28 cellular contexts compared by ENCODE assay signal in genomic region chr6:67897998-67898607, GRCh38.
DNase-seq lines count a peak whose midpoint lies in the region; ATAC-seq and TF ChIP-seq lines count a peak whose summit lies in the region.
"Had no signal": no experiment of that assay in that cellular context is flagged by ENCODE, and none has a peak within 500 bp of the region (broad histone marks: within the 10 kb centered on the region; RNA-seq: fewer than 3 reads in every experiment).

No MANE protein-coding gene starts in this region.

- no peaks in the 10 kb centered on the region for H3K79me2 ChIP-seq in SU-DHL-6 (ENCODE audit: insufficient read depth, low read length)

- TF ChIP-seq CTCF in SU-DHL-6 (IDR thresholded peaks at IDR 0.05; ENCODE audit: insufficient read depth, low read length, poor library complexity, severe bottlenecking) (no peak), lower lobe of right lung (IDR thresholded peaks at IDR 0.05) (no peak), heart right ventricle (IDR thresholded peaks at IDR 0.05) (no peak)

- H3K27ac ChIP-seq in SU-DHL-6 (ENCODE audit: low read depth, low read length) (no peak overlapping the region), lower lobe of right lung (no peak overlapping the region), heart right ventricle (no peak overlapping the region)
- H3K27ac ChIP-seq: coronary artery, skin epidermis had no signal

- H3F3A ChIP-seq in SU-DHL-6 (ENCODE audit: insufficient read depth) = no peaks in the 10 kb centered on the region

- H4K20me1 ChIP-seq in SU-DHL-6 (ENCODE audit: low read depth, low read length) = no peaks in the 10 kb centered on the region

- intact Hi-C loops in lower lobe of right lung (cut with DNase I) = no loop called here
- intact Hi-C loops in heart right ventricle (cut with DNase I) = no loop called here

- peak overlapping the region; percentile 22 for H3K4me2 ChIP-seq in SU-DHL-6 (ENCODE audit: low read depth, low read length, poor library complexity, severe bottlenecking)

- H3K9me2 ChIP-seq in SU-DHL-6 (replicated peaks; ENCODE audit: insufficient read depth, low read length) = no peaks in the 10 kb centered on the region

- H3K4me3 ChIP-seq in SU-DHL-6 (ENCODE audit: insufficient read depth, low read length, poor library complexity, severe bottlenecking) (no peak overlapping the region), lower lobe of right lung (no peak overlapping the region), heart right ventricle (no peak overlapping the region)
- H3K4me3 ChIP-seq: coronary artery, skin epidermis had no signal

- peak; percentile 31 for DNase-seq in SKM-1 treated with dmso at 0.1 percent for 144 hours (lab: John Stamatoyannopoulos, UW; ENCODE audit: unreplicated experiment)
- no peak for DNase-seq in SKM-1 (lab: John Stamatoyannopoulos, UW; ENCODE audit: unreplicated experiment)
- DNase-seq in NCI-H82 treated with DMSO at 0.1 percent for 48 hours (lab: John Stamatoyannopoulos, UW; ENCODE audit: unreplicated experiment) = peak; percentile 66
- DNase-seq in T1000 (lab: John Stamatoyannopoulos, UW) = no peak
- no peak for DNase-seq in lower lobe of right lung
- no peak for DNase-seq in heart right ventricle
- DNase-seq: 8988T; activated B cell treated with CpG ODN at 0.5 μM for 24 hours; activated T-cell treated with anti-CD3 and anti-CD28 coated beads, Interleukin-2, amount 50 U/mL, for 48 hours; caudate nucleus; CD4-positive, CD25-positive, alpha-beta regulatory T cell; effector memory CD4-positive, alpha-beta T cell; erythroblast; glutamatergic neuron; IMR-90; NCI-H1417 treated with DMSO at 0.1 percent for 48 hours; NCI-H2029 treated with DMSO at 0.1 percent for 48 hours; NCI-H2227 treated with DMSO at 0.1 percent for 48 hours; NCI-H526; substantia nigra had no signal

- H2AFZ ChIP-seq in SU-DHL-6 (ENCODE audit: low read depth, low read length, severe bottlenecking) = peak overlapping the region; percentile 94

- no peak overlapping the region for H3K9ac ChIP-seq in SU-DHL-6 (ENCODE audit: low read length)

- ATAC-seq in HG03460 (IDR thresholded peaks at IDR 0.05; ENCODE audit: unreplicated experiment) (no peak), lower lobe of right lung (no peak), heart right ventricle (no peak)
- ATAC-seq: HCT116; left lobe of liver; SK-N-SH treated with all-trans-retinoic acid at 6 μM for 48 hours; stimulated activated memory B cell treated with anti-CD40 and anti-IgM and Interleukin-4, amounts not matched to agents 10 μg/mL and 1 μg/mL and 100 μg/mL, for 72 hours had no signal

- H3K27me3 ChIP-seq in SU-DHL-6 (ENCODE audit: low read length) = no peaks in the 10 kb centered on the region
- no peaks in the 10 kb centered on the region for H3K27me3 ChIP-seq in lower lobe of right lung (ENCODE audit: low read depth)
- no peaks in the 10 kb centered on the region for H3K27me3 ChIP-seq in heart right ventricle

- H3K36me3 ChIP-seq in SU-DHL-6 (ENCODE audit: low read length) (no peaks in the 10 kb centered on the region), lower lobe of right lung (no peaks in the 10 kb centered on the region), heart right ventricle (no peaks in the 10 kb centered on the region)

- H3K9me3 ChIP-seq in SU-DHL-6 (ENCODE audit: insufficient read depth, low read length) (no peaks in the 10 kb centered on the region; the same call in 1 of the 2 replicates), lower lobe of right lung (no peaks in the 10 kb centered on the region), heart right ventricle (peaks cover 0 to 6% (median 0%) of the 10 kb centered on the region in 11 donors)

- H3K4me1 ChIP-seq in lower lobe of right lung (no peaks in the 10 kb centered on the region), heart right ventricle (no peaks in the 10 kb centered on the region)

- 73 to 83% methylated on average over 7 of the region's 7 CpGs for WGBS in heart right ventricle, 2 donors

Comparison
In these comparisons a context has a peak if more than half of its experiments do, and no peak if none do; other contexts are left out.
1. DNase-seq: peak in SKM-1 treated with dmso at 0.1 percent for 144 hours (single experiment) and NCI-H82 treated with DMSO at 0.1 percent for 48 hours (single experiment); none in SKM-1 (single experiment), T1000 (single experiment), lower lobe of right lung (single experiment) and heart right ventricle (0 of 2).